In genomic region chr1:226444901-226445300, GRCh38 we compare ENCODE assay signal across 8 cellular contexts. TPM values are rescaled to one million over a fixed set of nuclear protein-coding genes. Genes with fewer than 3 reads are reported as not detected.
DNase-seq lines count a peak whose midpoint lies in the region; ATAC-seq and TF ChIP-seq lines count a peak whose summit lies in the region.

No MANE protein-coding gene starts in this region.

- 52 to 56% methylated on average over 1 to 2 of the region's 2 CpGs for WGBS in transverse colon (ENCODE audit: low coverage in 1 of 2), 2 donors
- WGBS in neuronal stem cell (ENCODE audit: extremely low coverage in 2 of 2, insufficient read length in 2 of 2, insufficient replicate concordance in 1 of 2), 2 donors: no CpG with 5 or more reads among the region's 2 CpGs

- TF ChIP-seq CTCF in transverse colon (IDR thresholded peaks at IDR 0.05): no peak

- H3K18ac ChIP-seq in neuronal stem cell (ENCODE audit: low read length): no peak overlapping the region

- H4K91ac ChIP-seq in neuronal stem cell (ENCODE audit: low read depth, low read length, poor library complexity): no peak overlapping the region

- no peak overlapping the region for H2BK120ac ChIP-seq in neuronal stem cell (ENCODE audit: low read depth, low read length)

- DNase-seq in T-helper 2 cell (peak in 3 of 5 experiments; percentile 28 to 97 (median 73)), transverse colon (peak; percentile 57), medulla oblongata (ENCODE audit: extremely low spot score) (no peak), neuronal stem cell (ENCODE audit: low spot score) (no peak), DMS53 treated with DMSO at 0.1 percent for 48 hours (lab: John Stamatoyannopoulos, UW; ENCODE audit: unreplicated experiment) (no peak)
- peak; percentile 37 for DNase-seq in effector CD4-positive, alpha-beta T cell

- no peak overlapping the region for H3K14ac ChIP-seq in neuronal stem cell (ENCODE audit: low read length)

- peak; percentile 99 for ATAC-seq in GM19023 (IDR thresholded peaks at IDR 0.05; ENCODE audit: unreplicated experiment)
- peak; percentile 99 for ATAC-seq in HG02973 (IDR thresholded peaks at IDR 0.05; ENCODE audit: unreplicated experiment)

- H3K27me3 ChIP-seq in transverse colon (peaks cover 3% of the 10 kb centered on the region), neuronal stem cell (ENCODE audit: control insufficient read depth in 3 of 3, insufficient read depth in 3 of 3, low read depth in 1 of 3, low read length in 3 of 3) (peaks cover 0 to 6% (median 3%) of the 10 kb centered on the region in 3 experiments)

- H3K27ac ChIP-seq in transverse colon (no peak overlapping the region), neuronal stem cell (replicated peaks; ENCODE audit: low read length) (no peak overlapping the region)

- no peak overlapping the region for H3K4me3 ChIP-seq in transverse colon
- H3K4me3 ChIP-seq in neuronal stem cell (ENCODE audit: low read length in 2 of 2): no peak overlapping the region

- no peaks in the 10 kb centered on the region for H3K79me1 ChIP-seq in neuronal stem cell (ENCODE audit: low read depth, low read length)

- intact Hi-C loops in transverse colon (cut with DNase I; ENCODE audit: low total_unique reads): no loop called here

- no peak overlapping the region for H2AFZ ChIP-seq in neuronal stem cell (ENCODE audit: low read length)

- no peak overlapping the region for H3K9ac ChIP-seq in neuronal stem cell (ENCODE audit: low read depth, low read length, poor library complexity)

- H2BK12ac ChIP-seq in neuronal stem cell (ENCODE audit: low read length): no peak overlapping the region

- no peak overlapping the region for H2BK5ac ChIP-seq in neuronal stem cell (ENCODE audit: low read length)

- no peak for TF ChIP-seq POLR2A in transverse colon (IDR thresholded peaks at IDR 0.05)

- H3K36me3 ChIP-seq in transverse colon (no peaks in the 10 kb centered on the region), neuronal stem cell (replicated peaks in 1 of 2; ENCODE audit: control insufficient read depth in 2 of 2, insufficient read depth in 2 of 2, low read length in 2 of 2) (no peaks in the 10 kb centered on the region)

- in situ Hi-C loops in transverse colon (cut with MboI; ENCODE audit: low pct_ligation_motif_present in 1 of 4, low pct_unique_long_range_greater_than_20kb in 1 of 4, low sequenced_read_pairs in 3 of 4): no loop called here

- no peak overlapping the region for H3K23ac ChIP-seq in neuronal stem cell (ENCODE audit: low read depth, low read length, poor library complexity)

- no peak for TF ChIP-seq EP300 in transverse colon (IDR thresholded peaks at IDR 0.05; ENCODE audit: low read depth)

- H3K4me1 ChIP-seq in transverse colon (no peaks in the 10 kb centered on the region), neuronal stem cell (ENCODE audit: control insufficient read depth in 2 of 2, insufficient read depth in 1 of 2, low read depth in 1 of 2, low read length in 2 of 2) (peaks cover 0 to 2% of the 10 kb centered on the region in 2 donors)

- no peak overlapping the region for H2AK5ac ChIP-seq in neuronal stem cell (ENCODE audit: low read depth, low read length)

- no peak overlapping the region for H3K4me2 ChIP-seq in neuronal stem cell (ENCODE audit: insufficient read depth, low read length, poor library complexity, severe bottlenecking)

- H2BK15ac ChIP-seq in neuronal stem cell (ENCODE audit: low read length): no peak overlapping the region

- no peak overlapping the region for H3K4ac ChIP-seq in neuronal stem cell (ENCODE audit: low read length)

- H3K9me3 ChIP-seq in transverse colon: no peaks in the 10 kb centered on the region
- peaks cover 0 to 2% of the 10 kb centered on the region in 2 donors for H3K9me3 ChIP-seq in neuronal stem cell (replicated peaks in 1 of 2; ENCODE audit: control insufficient read depth in 2 of 2, insufficient read depth in 1 of 2, low read depth in 1 of 2, low read length in 2 of 2)

- no peak overlapping the region for H4K8ac ChIP-seq in neuronal stem cell (ENCODE audit: low read depth, low read length)

RNA-seq across cellular contexts. Expression of gene PARP1, which starts 37.0 kb away (rescaled TPM):
- total RNA-seq in transverse colon: 10 to 100 TPM; 23.2 to 74.4 (median 38.0) TPM
- 231 TPM for polyA plus RNA-seq in neuronal stem cell (2013, experiment 1 of 2)
- 243 TPM for polyA plus RNA-seq in neuronal stem cell (2013, experiment 2 of 2)

Comparison
In these comparisons a context has a peak if more than half of its experiments do, and no peak if none do; other contexts are left out.
1. DNase-seq: peak in T-helper 2 cell (3 of 5), effector CD4-positive, alpha-beta T cell (single experiment) and transverse colon (single experiment); none in medulla oblongata (single experiment), neuronal stem cell (single experiment) and DMS53 treated with DMSO at 0.1 percent for 48 hours (single experiment).